Comparison of ENCODE assay signal across 22 cellular contexts in the genomic region with DNA sequence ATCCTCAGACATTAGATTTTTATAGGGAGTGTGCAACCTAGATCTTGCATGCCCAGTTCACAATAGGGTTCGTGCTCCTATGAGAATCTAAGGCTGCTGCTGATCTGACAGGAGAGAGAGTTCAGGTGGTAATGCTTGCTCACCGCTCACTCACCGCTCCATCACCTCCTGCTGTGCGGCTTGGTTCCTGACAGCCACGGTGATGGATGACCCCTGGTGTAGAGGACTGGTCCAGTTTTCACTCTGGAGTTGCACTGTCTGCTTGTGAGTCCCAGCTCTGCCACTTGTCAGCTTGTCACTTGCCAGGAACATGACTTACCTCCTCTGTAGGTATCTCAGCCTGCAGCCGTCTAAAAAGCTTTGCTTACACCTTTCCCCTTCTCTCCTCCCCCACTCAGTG.
"Had no signal": no experiment of that assay in that cellular context is flagged by ENCODE, and none has a peak within 500 bp of the region (broad histone marks: within the 10 kb centered on the region; RNA-seq: fewer than 3 reads in every experiment).

No MANE protein-coding gene starts in this region.

- H3K4me3 Mint-ChIP-seq: activated B cell treated with CpG ODN at 0.5 μM for 24 hours; activated CD4-positive, alpha-beta memory T cell treated with anti-CD3 and anti-CD28 coated beads for 36 hours; activated naive CD4-positive, alpha-beta T cell treated with anti-CD3 and anti-CD28 coated beads for 36 hours; endodermal cell; natural killer cell treated with Interleukin-12 subunit alpha and Interleukin-12 subunit beta and Interleukin-15 and Interleukin-18, amount 100 ng/mL, for 72 hours had no signal

- FAIRE-seq: bronchial epithelial cell, pancreas had no signal

- H3K27ac Mint-ChIP-seq: activated B cell treated with CpG ODN at 0.5 μM for 24 hours; activated CD4-positive, alpha-beta memory T cell treated with anti-CD3 and anti-CD28 coated beads for 36 hours; activated naive CD4-positive, alpha-beta T cell treated with anti-CD3 and anti-CD28 coated beads for 36 hours; endodermal cell; natural killer cell treated with Interleukin-12 subunit alpha and Interleukin-12 subunit beta and Interleukin-15 and Interleukin-18, amount 100 ng/mL, for 72 hours had no signal

- H3K36me3 Mint-ChIP-seq: activated CD4-positive, alpha-beta memory T cell treated with anti-CD3 and anti-CD28 coated beads for 36 hours; natural killer cell treated with Interleukin-12 subunit alpha and Interleukin-12 subunit beta and Interleukin-15 and Interleukin-18, amount 100 ng/mL, for 72 hours had no signal

- DNase-seq: activated B cell treated with CpG ODN at 0.5 μM for 24 hours; activated CD4-positive, alpha-beta memory T cell treated with anti-CD3 and anti-CD28 coated beads for 36 hours; activated CD4-positive, alpha-beta T cell treated with anti-CD3 and anti-CD28 coated beads for 4 hours; activated naive CD4-positive, alpha-beta T cell treated with anti-CD3 and anti-CD28 coated beads for 36 hours; activated T-cell treated with anti-CD3 and anti-CD28 coated beads, Interleukin-2, amount 50 U/mL, for 48 hours; amygdala; colonic mucosa; endodermal cell; esophagus squamous epithelium; gastrocnemius medialis; hippocampal formation; kidney glomerular epithelial cell; pancreas; psoas muscle; right cardiac atrium; stimulated activated CD4-positive, alpha-beta T cell treated with anti-CD3 and anti-CD28 coated beads, Interleukin-1b, Interleukin-23, amount 100 ng/mL, for 48 hours; stomach had no signal

- H3K9me3 ChIP-seq: colonic mucosa, esophagus squamous epithelium, gastrocnemius medialis, pancreas, psoas muscle, stomach, suprapubic skin, tibial nerve had no signal

- H3K36me3 ChIP-seq: colonic mucosa, esophagus squamous epithelium, gastrocnemius medialis, pancreas, stomach, suprapubic skin, tibial nerve had no signal

- H3K9me3 Mint-ChIP-seq: activated B cell treated with CpG ODN at 0.5 μM for 24 hours; activated CD4-positive, alpha-beta memory T cell treated with anti-CD3 and anti-CD28 coated beads for 36 hours; activated naive CD4-positive, alpha-beta T cell treated with anti-CD3 and anti-CD28 coated beads for 36 hours; endodermal cell; natural killer cell treated with Interleukin-12 subunit alpha and Interleukin-12 subunit beta and Interleukin-15 and Interleukin-18, amount 100 ng/mL, for 72 hours had no signal

- H3K27ac ChIP-seq: colonic mucosa, esophagus squamous epithelium, gastrocnemius medialis, pancreas, psoas muscle, skin epidermis, stomach, suprapubic skin, tibial nerve had no signal

- H3K27me3 ChIP-seq: colonic mucosa, esophagus squamous epithelium, gastrocnemius medialis, pancreas, stomach, suprapubic skin, tibial nerve had no signal

- H3K27me3 Mint-ChIP-seq: activated B cell treated with CpG ODN at 0.5 μM for 24 hours; activated CD4-positive, alpha-beta memory T cell treated with anti-CD3 and anti-CD28 coated beads for 36 hours; natural killer cell treated with Interleukin-12 subunit alpha and Interleukin-12 subunit beta and Interleukin-15 and Interleukin-18, amount 100 ng/mL, for 72 hours had no signal

- H3K4me3 ChIP-seq: colonic mucosa, esophagus squamous epithelium, gastrocnemius medialis, pancreas, psoas muscle, skin epidermis, stomach, suprapubic skin, tibial nerve had no signal
